ENCODE assay signal across 30 cellular contexts in genomic region chr16:48947371-48947713, GRCh38.
"Had no signal": no experiment of that assay in that cellular context is flagged by ENCODE, and none has a peak within 500 bp of the region (broad histone marks: within the 10 kb centered on the region; RNA-seq: fewer than 3 reads in every experiment).

No MANE protein-coding gene starts in this region.

- H3K27ac ChIP-seq: adrenal gland, body of pancreas, coronary artery, dorsolateral prefrontal cortex, gastrocnemius medialis, neutrophil, stomach, thyroid gland, VCaP had no signal

- H3K9me3 Mint-ChIP-seq: activated naive CD8-positive, alpha-beta T cell treated with anti-CD3 and anti-CD28 coated beads for 36 hours had no signal

- ATAC-seq: body of pancreas; gastrocnemius medialis; stimulated activated memory B cell treated with anti-CD40 and anti-IgM and Interleukin-4, amounts not matched to agents 10 μg/mL and 1 μg/mL and 100 μg/mL, for 72 hours had no signal

- H3K27me3 Mint-ChIP-seq: stimulated activated memory B cell treated with anti-CD40 and anti-IgM and Interleukin-4, amounts not matched to agents 10 μg/mL and 1 μg/mL and 100 μg/mL, for 72 hours had no signal

- DNase-seq: activated CD4-positive, alpha-beta T cell treated with anti-CD3 and anti-CD28 coated beads for 4 hours; activated CD4-positive, alpha-beta T cell treated with anti-CD3 and anti-CD28 coated beads, Interleukin-2, amount 50 U/mL, for 4 hours; activated CD8-positive, alpha-beta memory T cell treated with anti-CD3 and anti-CD28 coated beads for 24 hours; activated effector memory CD4-positive, alpha-beta T cell treated with anti-CD3 and anti-CD28 coated beads, Interleukin-2, amount 50 U/mL, for 16 hours; activated naive CD4-positive, alpha-beta T cell treated with anti-CD3 and anti-CD28 coated beads for 36 hours; activated naive CD8-positive, alpha-beta T cell treated with anti-CD3 and anti-CD28 coated beads for 36 hours; activated T-cell treated with anti-CD3 and anti-CD28 coated beads, Interleukin-2, amount 50 U/mL, for 1 hour; adrenal gland; aorta; body of pancreas; dorsolateral prefrontal cortex; effector memory CD4-positive, alpha-beta T cell; erythroblast; gastrocnemius medialis; mammary epithelial cell; naive B cell; nephron progenitor cell; stimulated activated CD4-positive, alpha-beta T cell treated with anti-CD3 and anti-CD28 coated beads, Interleukin-1b, Interleukin-23, amount 100 ng/mL, for 48 hours; stimulated activated CD4-positive, alpha-beta T cell treated with anti-CD3 and anti-CD28 coated beads, Interleukin-4, amount 100 ng/mL, for 4 hours; stimulated activated CD8-positive, alpha-beta memory T cell treated with anti-CD3 and anti-CD28 coated beads, Interleukin-4, amount 100 ng/mL, for 48 hours; stomach; T-helper 9 cell; thyroid gland had no signal

- H3K27me3 ChIP-seq: adrenal gland, body of pancreas, gastrocnemius medialis, neutrophil, stomach, thyroid gland had no signal

- H3K4me3 Mint-ChIP-seq: activated naive CD4-positive, alpha-beta T cell treated with anti-CD3 and anti-CD28 coated beads for 36 hours; activated naive CD8-positive, alpha-beta T cell treated with anti-CD3 and anti-CD28 coated beads for 36 hours; activated T-helper 1 cell treated with anti-CD3 and anti-CD28 coated beads, Interleukin-12 subunit alpha, Interleukin-12 subunit beta, Interleukin-2, Interleukin-4 antibody, amounts not matched to agents 30 ng/mL and 10 ng/mL and 1 ng/mL, durations not matched to agents 14 hours and 24 hours and 36 hours; naive B cell; nephron progenitor cell; stimulated activated memory B cell treated with anti-CD40 and anti-IgM and Interleukin-4, amounts not matched to agents 10 μg/mL and 1 μg/mL and 100 μg/mL, for 72 hours; T-helper 1 cell treated with Interleukin-12 subunit alpha and Interleukin-12 subunit beta and Interleukin-4 antibody, amounts not matched to agents 30 μg/mL and 1 μg/mL, for 36 hours had no signal

- H3K36me3 ChIP-seq: adrenal gland, gastrocnemius medialis, neutrophil, stomach, thyroid gland had no signal

- H3K9me3 ChIP-seq: adrenal gland, body of pancreas, gastrocnemius medialis, neutrophil, stomach, thyroid gland had no signal

- H3K36me3 Mint-ChIP-seq: activated naive CD8-positive, alpha-beta T cell treated with anti-CD3 and anti-CD28 coated beads for 36 hours; naive B cell; stimulated activated memory B cell treated with anti-CD40 and anti-IgM and Interleukin-4, amounts not matched to agents 10 μg/mL and 1 μg/mL and 100 μg/mL, for 72 hours had no signal

- H3K4me1 Mint-ChIP-seq: activated naive CD8-positive, alpha-beta T cell treated with anti-CD3 and anti-CD28 coated beads for 36 hours; naive B cell; nephron progenitor cell; stimulated activated memory B cell treated with anti-CD40 and anti-IgM and Interleukin-4, amounts not matched to agents 10 μg/mL and 1 μg/mL and 100 μg/mL, for 72 hours had no signal

- H3K27ac Mint-ChIP-seq: activated naive CD4-positive, alpha-beta T cell treated with anti-CD3 and anti-CD28 coated beads for 36 hours; activated naive CD8-positive, alpha-beta T cell treated with anti-CD3 and anti-CD28 coated beads for 36 hours; activated T-helper 1 cell treated with anti-CD3 and anti-CD28 coated beads, Interleukin-12 subunit alpha, Interleukin-12 subunit beta, Interleukin-2, Interleukin-4 antibody, amounts not matched to agents 30 ng/mL and 10 ng/mL and 1 ng/mL, durations not matched to agents 14 hours and 24 hours and 36 hours; naive B cell; nephron progenitor cell; stimulated activated memory B cell treated with anti-CD40 and anti-IgM and Interleukin-4, amounts not matched to agents 10 μg/mL and 1 μg/mL and 100 μg/mL, for 72 hours; T-helper 1 cell treated with Interleukin-12 subunit alpha and Interleukin-12 subunit beta and Interleukin-4 antibody, amounts not matched to agents 30 μg/mL and 1 μg/mL, for 36 hours had no signal

- H3K4me3 ChIP-seq: adrenal gland, body of pancreas, coronary artery, dorsolateral prefrontal cortex, gastrocnemius medialis, smooth muscle cell, stomach, thyroid gland had no signal

- H3K4me1 ChIP-seq: adrenal gland, body of pancreas, gastrocnemius medialis, stomach had no signal
